Comparison of ENCODE assay signal across 9 cellular contexts in the genomic region with DNA sequence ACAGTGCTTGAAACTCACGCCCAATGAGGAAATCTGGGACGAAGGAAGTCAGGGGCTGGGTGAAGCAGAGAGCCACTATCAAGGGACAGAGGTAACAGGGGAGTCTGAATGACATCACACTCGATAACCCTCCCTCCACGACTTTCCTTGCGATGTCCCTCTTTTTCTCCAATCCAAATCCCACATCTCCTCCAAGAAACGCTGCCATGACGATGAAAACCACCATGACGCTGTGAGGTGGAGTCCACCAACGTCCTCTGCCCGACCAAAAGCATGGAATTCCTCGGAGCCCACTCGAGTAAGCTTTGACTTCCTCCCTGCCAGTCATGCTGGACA. TPM values are rescaled to one million over a fixed set of nuclear protein-coding genes. Genes with fewer than 3 reads are reported as not detected.
DNase-seq lines count a peak whose midpoint lies in the region; ATAC-seq and TF ChIP-seq lines count a peak whose summit lies in the region.
"Had no signal": no experiment of that assay in that cellular context is flagged by ENCODE, and none has a peak within 500 bp of the region (broad histone marks: within the 10 kb centered on the region; RNA-seq: fewer than 3 reads in every experiment).

No MANE protein-coding gene starts in this region.

- POLR2A ChIA-PET in MCF 10A (lab: Yijun Ruan, JAX) = interaction anchor here (0.7 to 1.0 kb wide), 3 partner anchors 17 to 37 kb away, joined by 3 read pairs; no protein-coding TSS in a partner anchor

- H3K4me3 Mint-ChIP-seq in MCF 10A (ENCODE audit: unreplicated experiment) (peak overlapping the region; percentile 84), mesothelial cell of epicardium (peak overlapping the region; percentile 93)

- TF ChIP-seq POLR2A in vagina (IDR thresholded peaks at IDR 0.05) = no peak

- H3K4me1 ChIP-seq in heart right ventricle (peaks cover 17 to 67% (median 54%) of the 10 kb centered on the region in 9 donors), vagina (peaks cover 63% of the 10 kb centered on the region)

- H3K27ac ChIP-seq in heart right ventricle (peak overlapping the region in 8 of 10 donors; percentile 98 to 100 (median 99)), vagina (peak overlapping the region; percentile 98)

- H3K9me3 Mint-ChIP-seq in MCF 10A (ENCODE audit: unreplicated experiment) (no peaks in the 10 kb centered on the region), mesothelial cell of epicardium (no peaks in the 10 kb centered on the region)

- CTCF ChIA-PET in MCF 10A (lab: Yijun Ruan, JAX) = interaction anchor here (0.7 to 2.5 kb wide), 4 partner anchors 9 to 301 kb away, joined by 3 to 19 read pairs (median 8); no protein-coding TSS in a partner anchor

- H3K4me1 Mint-ChIP-seq in MCF 10A (ENCODE audit: insufficient read depth, unreplicated experiment) (peaks cover 26% of the 10 kb centered on the region), mesothelial cell of epicardium (peaks cover 17% of the 10 kb centered on the region)

- DNase-seq in heart right ventricle (no peak), Right ventricle myocardium inferior (ENCODE audit: missing footprints) (no peak), MCF 10A (ENCODE audit: unreplicated experiment) (no peak), mesothelial cell of epicardium (ENCODE audit: low spot score in 2 of 2, unreplicated experiment in 2 of 2) (no peak), vagina (ENCODE audit: extremely low spot score in 2 of 2) (no peak), SIG-M5 treated with dmso at 0.1 percent for 504 hours (lab: John Stamatoyannopoulos, UW; ENCODE audit: unreplicated experiment) (no peak), pons (ENCODE audit: low spot score) (no peak), H4 (ENCODE audit: low spot score) (no peak)
- DNase-seq: NCI-H2081 treated with DMSO at 0.1 percent for 48 hours had no signal

- H3K27me3 Mint-ChIP-seq in MCF 10A (ENCODE audit: insufficient read depth, unreplicated experiment) (no peaks in the 10 kb centered on the region), mesothelial cell of epicardium (ENCODE audit: low read depth) (no peaks in the 10 kb centered on the region)

- no peaks in the 10 kb centered on the region for H3K9me3 ChIP-seq in heart right ventricle
- no peaks in the 10 kb centered on the region for H3K9me3 ChIP-seq in vagina

- H3K4me3 ChIP-seq in heart right ventricle = peak overlapping the region; percentile 93 to 100 (median 98)
- H3K4me3 ChIP-seq in vagina = peak overlapping the region; percentile 88 to 97

- ATAC-seq in heart right ventricle (no peak), Right ventricle myocardium inferior (no peak)

- intact Hi-C loops in heart right ventricle (cut with DNase I) = no loop called here
- intact Hi-C loops in Right ventricle myocardium inferior (cut with DNase I) = no loop called here
- intact Hi-C loops in MCF 10A (cut with micrococcal nuclease) = no loop called here
- intact Hi-C loops in vagina (cut with DNase I) = no loop called here

- H3K36me3 Mint-ChIP-seq in MCF 10A (ENCODE audit: insufficient read depth, unreplicated experiment) (peaks cover 25% of the 10 kb centered on the region), mesothelial cell of epicardium (no peaks in the 10 kb centered on the region)

- TF ChIP-seq CTCF in heart right ventricle (IDR thresholded peaks at IDR 0.05) (no peak), MCF 10A (IDR thresholded peaks at IDR 0.05; ENCODE audit: unreplicated experiment) (no peak), mesothelial cell of epicardium (IDR thresholded peaks at IDR 0.05; ENCODE audit: unreplicated experiment) (no peak), vagina (IDR thresholded peaks at IDR 0.05) (no peak)

- peak overlapping the region; percentile 95 for H3K27ac Mint-ChIP-seq in MCF 10A (ENCODE audit: low read depth, unreplicated experiment)
- H3K27ac Mint-ChIP-seq in mesothelial cell of epicardium = peak overlapping the region; percentile 98

- H3K27me3 ChIP-seq in heart right ventricle (no peaks in the 10 kb centered on the region), vagina (no peaks in the 10 kb centered on the region)

- 6 to 8% methylated on average over 12 of the region's 12 CpGs for WGBS in heart right ventricle, 2 donors

- no TSS peak for BruUV-seq in MCF 10A (replicated peaks; lab: Mats Ljungman, UMichigan)

- peaks cover 0 to 18% (median 0%) of the 10 kb centered on the region in 9 donors for H3K36me3 ChIP-seq in heart right ventricle
- no peaks in the 10 kb centered on the region for H3K36me3 ChIP-seq in vagina

RNA-seq across cellular contexts. Expression of a gene that starts 1.0 kb away (rescaled TPM):
- 10 to 100 TPM; 13.1 to 20.1 (median 16.5) TPM for total RNA-seq in heart right ventricle
- 10 to 100 TPM; 13.1 to 20.6 TPM for polyA plus RNA-seq in heart right ventricle
- total RNA-seq in Right ventricle myocardium inferior = 17.8 TPM
- total RNA-seq in MCF 10A (2022) = 28.7 and 36.4 TPM in 2 replicates
- 41.6 to 46.6 TPM (median 44.3 TPM) in 3 replicates for total RNA-seq in mesothelial cell of epicardium
- total RNA-seq in vagina = 19.9 TPM
- total RNA-seq in H4 (2014; rRNA removed; shearing (Covaris generic)) = 2.3 and 4.2 TPM in 2 replicates

RNA-seq across cellular contexts. Expression of a gene that starts 16.1 kb away (rescaled TPM):
- total RNA-seq in heart right ventricle (10 to 100 TPM in 4 of 10 donors, 1 to 10 TPM in 6; 5.0 to 13.4 (median 7.6) TPM), Right ventricle myocardium inferior (11.0 TPM), MCF 10A (2022) (27.0 and 45.5 TPM in 2 replicates), mesothelial cell of epicardium (22.0 to 24.1 TPM (median 23.5 TPM) in 3 replicates), vagina (7.6 TPM)
- 1 to 10 TPM; 4.0 to 8.6 TPM for polyA plus RNA-seq in heart right ventricle
- 1.8 and 4.6 TPM in 2 replicates for total RNA-seq in H4 (2014; rRNA removed; shearing (Covaris generic))

RNA-seq across cellular contexts. Expression of a gene that starts 35.2 kb away (rescaled TPM):
- total RNA-seq in heart right ventricle (1 to 10 TPM in 2 of 10 donors, under 1 TPM in 8; 0.13 to 3.4 (median 0.48) TPM), Right ventricle myocardium inferior (0.68 TPM), MCF 10A (2022) (5.6 and 9.3 TPM in 2 replicates), mesothelial cell of epicardium (2.2 to 2.4 TPM (median 2.3 TPM) in 3 replicates), vagina (3.2 TPM)
- polyA plus RNA-seq in heart right ventricle = 1 to 10 TPM in 1 of 2 donors, under 1 TPM in 1; 0.80 to 1.3 TPM
- total RNA-seq in H4 (2014; rRNA removed; shearing (Covaris generic)) = 3.6 and 7.8 TPM in 2 replicates

RNA-seq across cellular contexts. Expression of a gene that starts 38.0 kb away (rescaled TPM):
- total RNA-seq in heart right ventricle = 10 to 100 TPM; 45.1 to 68.0 (median 57.0) TPM
- polyA plus RNA-seq in heart right ventricle = 100 to 1,000 TPM in 1 of 2 donors, 10 to 100 TPM in 1; 93.6 to 185 TPM
- 61.5 TPM for total RNA-seq in Right ventricle myocardium inferior
- 38.9 and 39.5 TPM in 2 replicates for total RNA-seq in MCF 10A (2022)
- 59.4 to 67.2 TPM (median 62.0 TPM) in 3 replicates for total RNA-seq in mesothelial cell of epicardium
- 83.0 TPM for total RNA-seq in vagina
- total RNA-seq in H4 (2014; rRNA removed; shearing (Covaris generic)) = 20.2 and 40.6 TPM in 2 replicates

RNA-seq across cellular contexts. Expression of a gene that starts 57.9 kb away (rescaled TPM):
- total RNA-seq in heart right ventricle (1 to 10 TPM in 9 of 10 donors, under 1 TPM in 1; 0.94 to 3.2 (median 1.4) TPM), Right ventricle myocardium inferior (1.6 TPM), MCF 10A (2022) (6.8 and 6.9 TPM in 2 replicates), mesothelial cell of epicardium (14.2 to 17.2 TPM (median 15.5 TPM) in 3 replicates), vagina (5.2 TPM)
- polyA plus RNA-seq in heart right ventricle = 1 to 10 TPM; 2.0 to 4.3 TPM
- total RNA-seq in H4 (2014; rRNA removed; shearing (Covaris generic)) = 0.93 and 1.0 TPM in 2 replicates
